25 cellular contexts compared by ENCODE assay signal in genomic region chr12:12701457-12701856, GRCh38. TPM values are rescaled to one million over a fixed set of nuclear protein-coding genes. Genes with fewer than 3 reads are reported as not detected.
A peak's percentile ranks its signal among the peaks of the same experiment; 100 is the strongest.
DNase-seq lines count a peak whose midpoint lies in the region; ATAC-seq and TF ChIP-seq lines count a peak whose summit lies in the region.
"Had no signal": no experiment of that assay in that cellular context is flagged by ENCODE, and none has a peak within 500 bp of the region (broad histone marks: within the 10 kb centered on the region; RNA-seq: fewer than 3 reads in every experiment).

No MANE protein-coding gene starts in this region.

- H3K4me1 ChIP-seq in HEK293 (ENCODE audit: control insufficient read depth, insufficient read depth, low read length) (peaks cover 8% of the 10 kb centered on the region), endodermal cell (ENCODE audit: control insufficient read depth, insufficient read depth, low read length) (no peaks in the 10 kb centered on the region), neuronal stem cell (ENCODE audit: control insufficient read depth in 2 of 2, insufficient read depth in 1 of 2, low read depth in 1 of 2, low read length in 2 of 2) (peaks cover 0 to 4% of the 10 kb centered on the region in 2 donors), upper lobe of left lung (peaks cover 8 to 22% (median 17%) of the 10 kb centered on the region in 4 donors), aorta (ENCODE audit: control insufficient read depth in 1 of 2, insufficient read depth in 2 of 2, low read length in 2 of 2) (no peaks in the 10 kb centered on the region)

- H3K36me3 ChIP-seq in HEK293 (ENCODE audit: control insufficient read depth in 2 of 2, insufficient read depth in 1 of 2, low read length in 2 of 2) (no peaks in the 10 kb centered on the region), endodermal cell (ENCODE audit: control insufficient read depth, insufficient read depth, low read length) (no peaks in the 10 kb centered on the region), neuronal stem cell (replicated peaks in 1 of 2; ENCODE audit: control insufficient read depth in 2 of 2, insufficient read depth in 2 of 2, low read length in 2 of 2) (no peaks in the 10 kb centered on the region), upper lobe of left lung (no peaks in the 10 kb centered on the region), aorta (ENCODE audit: control insufficient read depth in 1 of 2, insufficient read depth in 2 of 2, low read length in 1 of 2) (no peaks in the 10 kb centered on the region)
- H3K36me3 ChIP-seq: BLaER1 treated with 17β-estradiol and CSF1 and Interleukin-3, amounts not matched to agents 10 nM and 100 nM; SJSA1 had no signal

- no peak for TF ChIP-seq POLR2A in upper lobe of left lung (IDR thresholded peaks at IDR 0.05)

- no peak overlapping the region for H3K14ac ChIP-seq in neuronal stem cell (ENCODE audit: low read length)

- H3K27me3 ChIP-seq in endodermal cell (ENCODE audit: control insufficient read depth, insufficient read depth, low read length, poor library complexity, severe bottlenecking): no peaks in the 10 kb centered on the region
- no peaks in the 10 kb centered on the region for H3K27me3 ChIP-seq in neuronal stem cell (ENCODE audit: control insufficient read depth in 3 of 3, insufficient read depth in 3 of 3, low read depth in 1 of 3, low read length in 3 of 3)
- H3K27me3 ChIP-seq in upper lobe of left lung: no peaks in the 10 kb centered on the region
- no peaks in the 10 kb centered on the region for H3K27me3 ChIP-seq in aorta (ENCODE audit: control insufficient read depth in 1 of 2, insufficient read depth in 2 of 2, low read length in 1 of 2)
- H3K27me3 ChIP-seq: BLaER1 treated with 17β-estradiol and CSF1 and Interleukin-3, amounts not matched to agents 10 nM and 100 nM; SJSA1 had no signal

- intact Hi-C loops in aorta (cut with DNase I): loop anchor here (5.0 to 10.0 kb wide), 4 partner anchors 137 to 664 kb away; partner anchors contain the start of gene DUSP16 (in 1 of the 2)

- H3K9ac ChIP-seq in endodermal cell (ENCODE audit: extremely low read depth, low read length, poor library complexity, severe bottlenecking) (no peak overlapping the region), neuronal stem cell (ENCODE audit: low read depth, low read length, poor library complexity) (no peak overlapping the region)
- H3K9ac ChIP-seq: BLaER1 treated with 17β-estradiol and CSF1 and Interleukin-3, amounts not matched to agents 10 nM and 100 nM; KMS-11 had no signal

- H3K9me3 ChIP-seq in HEK293 (ENCODE audit: control insufficient read depth, insufficient read depth, low read depth, low read length) (no peaks in the 10 kb centered on the region), endodermal cell (ENCODE audit: control insufficient read depth, low read length) (no peaks in the 10 kb centered on the region), neuronal stem cell (replicated peaks in 1 of 2; ENCODE audit: control insufficient read depth in 2 of 2, insufficient read depth in 1 of 2, low read depth in 1 of 2, low read length in 2 of 2) (no peaks in the 10 kb centered on the region), upper lobe of left lung (no peaks in the 10 kb centered on the region), aorta (ENCODE audit: control insufficient read depth, low read length) (no peaks in the 10 kb centered on the region)
- H3K9me3 ChIP-seq: A549; BLaER1 treated with 17β-estradiol and CSF1 and Interleukin-3, amounts not matched to agents 10 nM and 100 nM; SJSA1 had no signal

- H3K23ac ChIP-seq in neuronal stem cell (ENCODE audit: low read depth, low read length, poor library complexity): no peak overlapping the region

- H2BK15ac ChIP-seq in neuronal stem cell (ENCODE audit: low read length): no peak overlapping the region

- no peak overlapping the region for H2BK12ac ChIP-seq in neuronal stem cell (ENCODE audit: low read length)

- H3K4ac ChIP-seq in neuronal stem cell (ENCODE audit: low read length): no peak overlapping the region

- CTCF ChIA-PET in HEK293 (lab: Yijun Ruan, JAX): interaction anchor here (0.7 to 1.9 kb wide), 4 partner anchors 46 to 324 kb away, joined by 3 to 8 read pairs (median 5); no protein-coding TSS in a partner anchor

- TF ChIP-seq EP300 in upper lobe of left lung (IDR thresholded peaks at IDR 0.05): no peak

- H2AFZ ChIP-seq in neuronal stem cell (ENCODE audit: low read length): no peak overlapping the region
- H2AFZ ChIP-seq: PC-9 had no signal

- H3K4me3 Mint-ChIP-seq in endodermal cell: no peak overlapping the region
- H3K4me3 Mint-ChIP-seq: CD4-positive, alpha-beta T cell had no signal

- H3K18ac ChIP-seq in neuronal stem cell (ENCODE audit: low read length): no peak overlapping the region

- H3K4me1 Mint-ChIP-seq in endodermal cell: peaks cover 19% of the 10 kb centered on the region

- WGBS in endodermal cell (ENCODE audit: insufficient coverage in 1 of 2, insufficient read length in 1 of 2), 2 experiments: 75 to 83% methylated on average over 2 to 3 of the region's 3 CpGs
- WGBS in neuronal stem cell (ENCODE audit: extremely low coverage in 2 of 2, insufficient read length in 2 of 2, insufficient replicate concordance in 1 of 2), 2 donors: no CpG with 5 or more reads among the region's 3 CpGs
- 95 to 99% methylated on average over 3 of the region's 3 CpGs for WGBS in upper lobe of left lung, 2 donors
- 97 to 99% methylated on average over 3 of the region's 3 CpGs for WGBS in aorta, 2 donors

- no peak overlapping the region for H3K4me2 ChIP-seq in neuronal stem cell (ENCODE audit: insufficient read depth, low read length, poor library complexity, severe bottlenecking)
- H3K4me2 ChIP-seq: A549, KMS-11, PC-9 had no signal

- H4K91ac ChIP-seq in neuronal stem cell (ENCODE audit: low read depth, low read length, poor library complexity): no peak overlapping the region

- no peak overlapping the region for H2AK5ac ChIP-seq in neuronal stem cell (ENCODE audit: low read depth, low read length)

- H2BK5ac ChIP-seq in neuronal stem cell (ENCODE audit: low read length): no peak overlapping the region

- no peaks in the 10 kb centered on the region for H3K27me3 Mint-ChIP-seq in endodermal cell (ENCODE audit: insufficient read depth)
- H3K27me3 Mint-ChIP-seq: CD4-positive, alpha-beta T cell; IgD-negative memory B cell had no signal

- no peak overlapping the region for H3K27ac Mint-ChIP-seq in endodermal cell
- H3K27ac Mint-ChIP-seq: CD4-positive, alpha-beta T cell; IgD-negative memory B cell had no signal

- H4K8ac ChIP-seq in neuronal stem cell (ENCODE audit: low read depth, low read length): no peak overlapping the region

- POLR2A ChIA-PET in HEK293 (lab: Yijun Ruan, JAX): no interaction called here

- TF ChIP-seq CTCF in HEK293 (tag by site-specific recombination; IDR thresholded peaks at IDR 0.05): no peak
- TF ChIP-seq CTCF in endodermal cell (conservative IDR thresholded peaks at IDR 0.05): no peak
- TF ChIP-seq CTCF in upper lobe of left lung (IDR thresholded peaks at IDR 0.05): no peak

- H3K79me1 ChIP-seq in neuronal stem cell (ENCODE audit: low read depth, low read length): no peaks in the 10 kb centered on the region

- ATAC-seq in upper lobe of left lung (ENCODE audit: low FRiP score in 2 of 2) (no peak), HG03469 (IDR thresholded peaks at IDR 0.05; ENCODE audit: unreplicated experiment) (no peak), aorta (ENCODE audit: low FRiP score) (no peak)
- ATAC-seq: A549, Right ventricle myocardium inferior had no signal

- no peak overlapping the region for H3K27ac ChIP-seq in HEK293 (ENCODE audit: extremely low read depth, low read depth, low read length)
- H3K27ac ChIP-seq in endodermal cell (ENCODE audit: low read depth, low read length): no peak overlapping the region
- peak overlapping the region; percentile 62 for H3K27ac ChIP-seq in neuronal stem cell (replicated peaks; ENCODE audit: low read length)
- H3K27ac ChIP-seq in upper lobe of left lung: no peak overlapping the region
- no peak overlapping the region for H3K27ac ChIP-seq in aorta (ENCODE audit: low read depth in 1 of 2, low read length in 2 of 2)
- H3K27ac ChIP-seq: A549; BLaER1 treated with 17β-estradiol and CSF1 and Interleukin-3, amounts not matched to agents 10 nM and 100 nM; KMS-11; PC-9; SJSA1 had no signal

- H2BK120ac ChIP-seq in neuronal stem cell (ENCODE audit: low read depth, low read length): no peak overlapping the region

- H3K36me3 Mint-ChIP-seq in endodermal cell (ENCODE audit: low read depth): no peaks in the 10 kb centered on the region
- H3K36me3 Mint-ChIP-seq: IgD-negative memory B cell had no signal

- H3K4me3 ChIP-seq in HEK293 (ENCODE audit: low read depth, low read length) (no peak overlapping the region), endodermal cell (ENCODE audit: low read length) (no peak overlapping the region), neuronal stem cell (ENCODE audit: low read length in 2 of 2) (no peak overlapping the region), upper lobe of left lung (no peak overlapping the region), aorta (ENCODE audit: low read length in 2 of 2) (no peak overlapping the region)
- H3K4me3 ChIP-seq: A549; BLaER1 treated with 17β-estradiol and CSF1 and Interleukin-3, amounts not matched to agents 10 nM and 100 nM; PC-9; SJSA1 had no signal

- DNase-seq in NCI-H2227 treated with DMSO at 0.1 percent for 48 hours (lab: John Stamatoyannopoulos, UW) (peak; percentile 87), endodermal cell (peak; percentile 80), neuronal stem cell (ENCODE audit: low spot score) (no peak), upper lobe of left lung (no peak), aorta (no peak)
- DNase-seq: AML-193; CD4-positive, alpha-beta T cell; COR-L47; DMS53; HCEC 1CT; NCI-H1048; NCI-H187; NCI-H2081 treated with DMSO at 0.1 percent for 48 hours; NCI-H2171; NCI-H524; NCI-H774; PC-9 had no signal

- H3K9me3 Mint-ChIP-seq in endodermal cell: no peaks in the 10 kb centered on the region
- H3K9me3 Mint-ChIP-seq: CD4-positive, alpha-beta T cell; IgD-negative memory B cell had no signal

RNA-seq across cellular contexts. Expression of gene GPR19, which starts 5.5 kb away (rescaled TPM):
- total RNA-seq in endodermal cell (1 to 10 TPM; 5.4 to 7.2 TPM), upper lobe of left lung (not detected), aorta (under 1 TPM in 1 of 2 donors, not detected in 1; 0.36 TPM)
- polyA plus RNA-seq in endodermal cell (2013, experiment 1 of 2): 15.4 TPM
- polyA plus RNA-seq in endodermal cell (2013, experiment 2 of 2): 11.8 TPM
- polyA plus RNA-seq in neuronal stem cell (2013, experiment 1 of 2): 32.4 TPM
- polyA plus RNA-seq in neuronal stem cell (2013, experiment 2 of 2): 33.4 TPM
- under 1 TPM in 1 of 2 donors, not detected in 1; 0.18 TPM for polyA plus RNA-seq in aorta
- total RNA-seq: Right ventricle myocardium inferior had no signal

RNA-seq across cellular contexts. Expression of gene CDKN1B, which starts 15.7 kb away (rescaled TPM):
- total RNA-seq in endodermal cell (10 to 100 TPM; 40.1 to 63.9 TPM), upper lobe of left lung (10 to 100 TPM; 42.1 to 85.5 (median 72.3) TPM), aorta (10 to 100 TPM; 40.3 to 56.0 TPM)
- polyA plus RNA-seq in endodermal cell (2013, experiment 1 of 2): 52.2 TPM
- polyA plus RNA-seq in endodermal cell (2013, experiment 2 of 2): 53.2 TPM
- polyA plus RNA-seq in neuronal stem cell (2013, experiment 1 of 2): 49.7 TPM
- polyA plus RNA-seq in neuronal stem cell (2013, experiment 2 of 2): 51.1 TPM
- 10 to 100 TPM; 47.6 to 64.3 TPM for polyA plus RNA-seq in aorta

Comparison
In these comparisons a context has a peak if more than half of its experiments do, and no peak if none do; other contexts are left out.
1. DNase-seq: peak in NCI-H2227 treated with DMSO at 0.1 percent for 48 hours (single experiment) and endodermal cell (single experiment); none in neuronal stem cell (single experiment), upper lobe of left lung (0 of 2) and aorta (0 of 2).
2. RNA of gene GPR19, which starts 5.5 kb away (total RNA-seq): 5.4 to 7.2 TPM in endodermal cell; 0.36 TPM in aorta and not detected in upper lobe of left lung; every median in the first group is over 4 times any median in the second.